19 cellular contexts compared by ENCODE assay signal in the genomic region with DNA sequence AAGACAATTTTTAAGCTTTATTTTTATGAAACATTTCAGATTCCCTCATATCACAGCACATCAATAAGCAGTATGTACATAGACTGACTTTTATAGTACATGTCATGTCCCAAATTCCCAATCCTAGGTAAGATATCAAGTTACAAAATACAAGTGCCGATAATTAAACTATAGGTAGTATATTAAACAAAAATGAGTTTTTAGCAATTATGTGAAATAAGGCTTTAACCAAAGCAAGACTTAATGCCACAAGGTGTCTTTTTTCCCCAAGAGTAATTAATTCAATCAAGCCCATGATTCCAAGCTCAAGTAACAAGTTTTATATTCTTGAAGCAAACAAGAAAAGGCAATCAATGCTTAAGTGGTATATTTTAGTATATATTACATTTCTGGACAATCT. TPM values are rescaled to one million over a fixed set of nuclear protein-coding genes. Genes with fewer than 3 reads are reported as not detected.
A peak's percentile ranks its signal among the peaks of the same experiment; 100 is the strongest.
DNase-seq lines count a peak whose midpoint lies in the region; ATAC-seq, FAIRE-seq and TF ChIP-seq lines count a peak whose summit lies in the region.
"Had no signal": no experiment of that assay in that cellular context is flagged by ENCODE, and none has a peak within 500 bp of the region (broad histone marks: within the 10 kb centered on the region; RNA-seq: fewer than 3 reads in every experiment).

No MANE protein-coding gene starts in this region.

- no peaks in the 10 kb centered on the region for H3K9me3 ChIP-seq in BLaER1 treated with 17β-estradiol and CSF1 and Interleukin-3, amounts not matched to agents 10 nM and 100 nM (replicated peaks in 1 of 11)
- no peaks in the 10 kb centered on the region for H3K9me3 ChIP-seq in astrocyte (ENCODE audit: insufficient read depth, low read depth, low read length)
- H3K9me3 ChIP-seq in H9 (ENCODE audit: control insufficient read depth, low read depth, low read length): no peaks in the 10 kb centered on the region
- H3K9me3 ChIP-seq: thyroid gland had no signal

- H3K9me3 Mint-ChIP-seq in astrocyte (ENCODE audit: unreplicated experiment): no peaks in the 10 kb centered on the region
- no peaks in the 10 kb centered on the region for H3K9me3 Mint-ChIP-seq in nephron progenitor cell
- peaks cover 1 to 3% of the 10 kb centered on the region in 2 experiments; a peak in 2 of 5 replicates for H3K9me3 Mint-ChIP-seq in H9
- H3K9me3 Mint-ChIP-seq: T-helper 2 cell treated with Interferon-gamma antibody and Interleukin-4, amounts not matched to agents 5 μg/mL and 100 μg/mL, for 36 hours had no signal

- H2AK5ac ChIP-seq in H9 (ENCODE audit: insufficient read length, low read length): no peak overlapping the region

- no peak overlapping the region for H4K8ac ChIP-seq in H9 (replicated peaks; ENCODE audit: insufficient read length, low read depth, low read length)

- H3K4me3 ChIP-seq in BLaER1 treated with 17β-estradiol and CSF1 and Interleukin-3, amounts not matched to agents 10 nM and 100 nM: peak overlapping the region in 1 of 10 experiments; percentile 92; a peak in 1 of 20 replicates
- peak overlapping the region; percentile 20 for H3K4me3 ChIP-seq in astrocyte (ENCODE audit: insufficient read depth, low read depth, low read length)
- H3K4me3 ChIP-seq: thyroid gland had no signal

- no peak overlapping the region for H3K27ac ChIP-seq in BLaER1 treated with 17β-estradiol and CSF1 and Interleukin-3, amounts not matched to agents 10 nM and 100 nM
- H3K27ac ChIP-seq in astrocyte (ENCODE audit: low read depth, low read length) (no peak overlapping the region), H9 (ENCODE audit: insufficient read length, low read depth, low read length) (no peak overlapping the region)
- H3K27ac ChIP-seq: HL-60, thyroid gland had no signal

- ATAC-seq in HG03342 (IDR thresholded peaks at IDR 0.05; ENCODE audit: unreplicated experiment) (no peak), sciatic nerve (no peak)
- ATAC-seq: esophagus mucosa had no signal

- H3K14ac ChIP-seq in H9 (ENCODE audit: insufficient read depth, low read length): no peak overlapping the region

- H3K4me3 Mint-ChIP-seq in astrocyte (ENCODE audit: unreplicated experiment) (peak overlapping the region; percentile 97), nephron progenitor cell (peak overlapping the region; percentile 31), H9 (no peak overlapping the region)

- no peak overlapping the region for H2BK5ac ChIP-seq in H9 (ENCODE audit: insufficient read length, low read length)

- H2BK120ac ChIP-seq in H9 (ENCODE audit: low read depth, low read length, poor library complexity, severe bottlenecking): no peak overlapping the region

- intact Hi-C loops in sciatic nerve (cut with DNase I): no loop called here

- H2AFZ ChIP-seq in astrocyte (ENCODE audit: low read depth, low read length) (no peak overlapping the region), H9 (ENCODE audit: low read length) (no peak overlapping the region)

- H3K4me1 Mint-ChIP-seq in astrocyte (ENCODE audit: low read depth, unreplicated experiment) (peaks cover 24% of the 10 kb centered on the region), nephron progenitor cell (peaks cover 45% of the 10 kb centered on the region), H9 (peaks cover 29 to 34% of the 10 kb centered on the region in 2 experiments)

- H4K5ac ChIP-seq in H9 (ENCODE audit: insufficient read length, low read depth, low read length): no peak overlapping the region

- H3K4ac ChIP-seq in H9 (ENCODE audit: low read depth, low read length): no peak overlapping the region

- POLR2A ChIA-PET in HEK293T (lab: Yijun Ruan, JAX): no interaction called here

- H3K27me3 Mint-ChIP-seq in astrocyte (ENCODE audit: low read depth, unreplicated experiment) (no peaks in the 10 kb centered on the region), nephron progenitor cell (ENCODE audit: low read depth, poor library complexity) (peaks cover 2% of the 10 kb centered on the region), H9 (ENCODE audit: low read depth) (peaks cover 1% of the 10 kb centered on the region; the same call in 1 of the 2 replicates)

- no peak overlapping the region for H2BK12ac ChIP-seq in H9 (ENCODE audit: insufficient read length, low read depth, low read length)

- CTCF ChIA-PET in HEK293T (lab: Yijun Ruan, JAX): no interaction called here

- H3K18ac ChIP-seq in H9 (ENCODE audit: insufficient read length, low read depth, low read length): no peak overlapping the region

- no peak overlapping the region for H2BK15ac ChIP-seq in H9 (ENCODE audit: low read depth, low read length)

- H3K79me2 ChIP-seq in astrocyte (ENCODE audit: insufficient read depth, low read length): peaks cover 61% of the 10 kb centered on the region
- H3K79me2 ChIP-seq in H9 (ENCODE audit: insufficient read depth, low read length): peaks cover 12% of the 10 kb centered on the region; the same call in 1 of the 2 replicates

- H3T11ph ChIP-seq in H9 (ENCODE audit: low read length): no peak overlapping the region

- peak overlapping the region in 1 of 11 experiments; percentile 94; a peak in 1 of 22 replicates for H3K9ac ChIP-seq in BLaER1 treated with 17β-estradiol and CSF1 and Interleukin-3, amounts not matched to agents 10 nM and 100 nM
- H3K9ac ChIP-seq in astrocyte (ENCODE audit: low read length) (no peak overlapping the region), H9 (ENCODE audit: extremely low read depth, insufficient read length, low read length) (no peak overlapping the region)

- no peak overlapping the region for H4K91ac ChIP-seq in H9 (ENCODE audit: insufficient read length, low read depth, low read length)

- H3K27me3 ChIP-seq in BLaER1 treated with 17β-estradiol and CSF1 and Interleukin-3, amounts not matched to agents 10 nM and 100 nM: no peaks in the 10 kb centered on the region
- H3K27me3 ChIP-seq in astrocyte (ENCODE audit: insufficient read depth, low read length): no peaks in the 10 kb centered on the region
- H3K27me3 ChIP-seq in H9 (ENCODE audit: insufficient read depth, low read length): no peaks in the 10 kb centered on the region
- H3K27me3 ChIP-seq: thyroid gland had no signal

- TF ChIP-seq CTCF in astrocyte (IDR thresholded peaks at IDR 0.05; ENCODE audit: insufficient read depth, low read depth, low read length) (no peak), nephron progenitor cell (IDR thresholded peaks at IDR 0.05) (no peak), H9 (conservative IDR thresholded peaks at IDR 0.05) (no peak)

- no CpG with 5 or more reads among the region's 1 CpG for WGBS in H9 (ENCODE audit: extremely low coverage, insufficient read length, low lambda C conversion rate)

- H3K27ac Mint-ChIP-seq in astrocyte (ENCODE audit: unreplicated experiment) (no peak overlapping the region), nephron progenitor cell (no peak overlapping the region), H9 (no peak overlapping the region)
- H3K27ac Mint-ChIP-seq: T-helper 2 cell treated with Interferon-gamma antibody and Interleukin-4, amounts not matched to agents 5 μg/mL and 100 μg/mL, for 36 hours had no signal

- peaks cover 0 to 35% (median 11%) of the 10 kb centered on the region in 11 experiments; a peak in 8 of 22 replicates for H3K36me3 ChIP-seq in BLaER1 treated with 17β-estradiol and CSF1 and Interleukin-3, amounts not matched to agents 10 nM and 100 nM
- no peaks in the 10 kb centered on the region for H3K36me3 ChIP-seq in astrocyte (ENCODE audit: insufficient read depth, low read length)
- H3K36me3 ChIP-seq: thyroid gland had no signal

- peak overlapping the region; percentile 52 to 100 (median 98); a peak in 20 of 22 replicates for H3K4me2 ChIP-seq in BLaER1 treated with 17β-estradiol and CSF1 and Interleukin-3, amounts not matched to agents 10 nM and 100 nM
- peak overlapping the region; percentile 96 for H3K4me2 ChIP-seq in astrocyte (ENCODE audit: low read length)
- H3K4me2 ChIP-seq in H9 (ENCODE audit: insufficient read depth, insufficient read length, low read length): no peak overlapping the region

- H3K79me1 ChIP-seq in H9 (ENCODE audit: insufficient read depth, low read depth, low read length, poor library complexity, severe bottlenecking): no peaks in the 10 kb centered on the region

- no peak overlapping the region for H3K23ac ChIP-seq in H9 (ENCODE audit: insufficient read length, low read depth, low read length)

- FAIRE-seq in astrocyte (lab: Jason Lieb, UNC): no peak

- H4K20me1 ChIP-seq in BLaER1 treated with 17β-estradiol and CSF1 and Interleukin-3, amounts not matched to agents 10 nM and 100 nM: peaks cover 36 to 85% (median 64%) of the 10 kb centered on the region in 11 experiments
- peaks cover 54% of the 10 kb centered on the region for H4K20me1 ChIP-seq in astrocyte (ENCODE audit: insufficient read depth, low read length)
- no peaks in the 10 kb centered on the region for H4K20me1 ChIP-seq in H9 (ENCODE audit: control insufficient read depth, insufficient read depth, insufficient read length)

- H3K36me3 Mint-ChIP-seq in astrocyte (ENCODE audit: low read depth, unreplicated experiment): peaks cover 3% of the 10 kb centered on the region
- peaks cover 17% of the 10 kb centered on the region for H3K36me3 Mint-ChIP-seq in nephron progenitor cell (ENCODE audit: low read depth)
- peaks cover 2 to 8% (median 3%) of the 10 kb centered on the region in 3 experiments; a peak in 6 of 7 replicates for H3K36me3 Mint-ChIP-seq in H9 (ENCODE audit: insufficient read depth in 1 of 3, low read depth in 3 of 3)

- H3K23me2 ChIP-seq in H9 (ENCODE audit: insufficient read length, low read depth, low read length, poor library complexity, severe bottlenecking): peaks cover 10% of the 10 kb centered on the region

- H3K56ac ChIP-seq in H9 (ENCODE audit: insufficient read length, low read depth, low read length): no peak overlapping the region

- no peak for DNase-seq in HEK293T (ENCODE audit: extremely low spot score)
- no peak for DNase-seq in astrocyte (ENCODE audit: low read depth)
- DNase-seq in nephron progenitor cell: no peak
- no peak for DNase-seq in activated CD4-positive, alpha-beta T cell treated with anti-CD3 and anti-CD28 coated beads for 1 hour
- DNase-seq in H9: no peak
- DNase-seq in sciatic nerve (ENCODE audit: low spot score): no peak
- DNase-seq: activated gamma-delta T cell treated with Interleukin-2 at 50 U/mL for 16 hours, cortex of kidney, DMS53, KBM-7, NCI-H1436, occipital lobe, SHP77 treated with DMSO at 0.1 percent for 48 hours, thyroid gland had no signal

- no peak overlapping the region for H2BK20ac ChIP-seq in H9 (ENCODE audit: low read depth, low read length, poor library complexity, severe bottlenecking)

- H3K4me1 ChIP-seq in BLaER1 treated with 17β-estradiol and CSF1 and Interleukin-3, amounts not matched to agents 10 nM and 100 nM: peaks cover 35 to 52% (median 43%) of the 10 kb centered on the region in 10 experiments
- H3K4me1 ChIP-seq in astrocyte (ENCODE audit: insufficient read depth, low read length) (peaks cover 31% of the 10 kb centered on the region), H9 (ENCODE audit: insufficient read depth, low read length) (peaks cover 8% of the 10 kb centered on the region; the same call in 1 of the 2 replicates)

TF ChIP-seq in HEK293T, 16 proteins besides CTCF, POLR2A, EP300 and RAD21 (continues in another document):
- no peak for TF ChIP-seq LEF1 (IDR thresholded peaks at IDR 0.05; ENCODE audit: borderline replicate concordance)

RNA-seq across cellular contexts. Expression of a gene that starts 4.9 kb away (rescaled TPM):
- 14.7 and 15.2 TPM in 2 replicates for total RNA-seq in astrocyte
- total RNA-seq in H9 (2021): 10.5 and 10.8 TPM in 2 replicates
- total RNA-seq in sciatic nerve: 15.9 TPM

RNA-seq across cellular contexts. Expression of a gene that starts 5.3 kb away (rescaled TPM):
- total RNA-seq in astrocyte (13.6 and 15.9 TPM in 2 replicates), H9 (2021) (14.8 and 15.3 TPM in 2 replicates), sciatic nerve (10.5 TPM)

Comparison
In these comparisons a context has a peak if more than half of its experiments do, and no peak if none do; other contexts are left out.
1. H3K4me3 Mint-ChIP-seq: peak in astrocyte (single experiment) and nephron progenitor cell (single experiment); none in H9 (0 of 2).